In genomic region chr22:50626314-50626855, GRCh38 we compare ENCODE assay signal across 1 cellular context.
TF ChIP-seq lines count a peak whose summit lies in the region.

No MANE protein-coding gene starts in this region.

TF ChIP-seq in GM23338, 12 proteins besides CTCF, POLR2A, EP300 and RAD21:
- TF ChIP-seq REST (IDR thresholded peaks at IDR 0.05; ENCODE audit: unreplicated experiment) (no peak), CREB1 (CRISPR knock-in tag; IDR thresholded peaks at IDR 0.05; ENCODE audit: low read depth) (no peak), ZNF462 (CRISPR knock-in tag; IDR thresholded peaks at IDR 0.05) (no peak), POLR2AphosphoS5 (IDR thresholded peaks at IDR 0.05; ENCODE audit: low read depth) (no peak), EZH2phosphoT487 (IDR thresholded peaks at IDR 0.05; ENCODE audit: unreplicated experiment) (no peak), NANOG (IDR thresholded peaks at IDR 0.05; ENCODE audit: borderline replicate concordance) (no peak), JUNB (IDR thresholded peaks at IDR 0.05; ENCODE audit: unreplicated experiment) (no peak), ETS1 (IDR thresholded peaks at IDR 0.05) (no peak), EZH2 (IDR thresholded peaks at IDR 0.05; ENCODE audit: low read depth, unreplicated experiment) (no peak), ZNF331 (CRISPR knock-in tag; IDR thresholded peaks at IDR 0.05; ENCODE audit: low read depth) (no peak), STAT1 (IDR thresholded peaks at IDR 0.05; ENCODE audit: unreplicated experiment) (no peak), ZNF114 (CRISPR knock-in tag; IDR thresholded peaks at IDR 0.05) (no peak)
TF ChIP-seq in GM23338: peak in this region for 0.
